ENCODE assay signal across 8 cellular contexts in the genomic region with DNA sequence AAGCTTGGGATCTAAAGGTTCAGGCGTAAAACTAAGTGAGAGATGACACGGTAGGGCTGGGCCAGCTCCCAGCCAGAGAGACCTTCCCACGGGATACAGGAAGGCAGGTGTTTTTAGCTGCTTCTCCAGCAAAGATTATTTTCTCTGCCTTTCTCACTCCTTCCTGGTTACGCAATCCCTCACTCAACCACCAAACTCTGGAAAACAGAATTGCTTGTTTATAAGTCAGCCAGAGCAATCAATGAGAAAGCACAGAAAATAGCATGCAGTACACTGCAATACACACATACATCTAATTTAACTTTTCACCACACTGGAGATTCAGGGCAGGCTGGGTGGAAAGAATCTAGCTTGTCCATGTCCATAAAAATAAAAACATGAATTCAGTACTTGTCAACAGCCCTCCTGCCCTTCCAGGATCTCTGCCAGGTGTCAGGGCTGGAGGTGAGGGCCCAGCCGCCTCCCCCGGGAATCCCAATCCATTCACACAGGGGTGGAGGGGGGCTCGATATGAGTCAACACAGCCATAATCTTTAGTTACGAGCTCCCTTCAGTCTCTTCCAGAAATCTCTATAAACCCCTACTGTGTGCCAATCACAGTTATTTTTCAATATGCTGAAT. TPM values are rescaled to one million over a fixed set of nuclear protein-coding genes. Genes with fewer than 3 reads are reported as not detected.
DNase-seq lines count a peak whose midpoint lies in the region; ATAC-seq and TF ChIP-seq lines count a peak whose summit lies in the region.

No MANE protein-coding gene starts in this region.

- H3K36me3 ChIP-seq in HCT116 (ENCODE audit: control insufficient read depth in 1 of 2, insufficient read depth in 2 of 2, low read length in 2 of 2) (peaks cover 3% of the 10 kb centered on the region in 2 experiments; a peak in 2 of 4 replicates), PC-9 (ENCODE audit: low read depth) (peaks cover 24% of the 10 kb centered on the region), prostate gland (no peaks in the 10 kb centered on the region)

- H3K4me1 ChIP-seq in HCT116 (ENCODE audit: control insufficient read depth in 1 of 2, insufficient read depth in 2 of 2, low read length in 2 of 2) (peaks cover 70 to 89% of the 10 kb centered on the region in 2 experiments), PC-9 (replicated peaks; ENCODE audit: insufficient read depth) (peaks cover 95% of the 10 kb centered on the region), prostate gland (replicated peaks) (peaks cover 4% of the 10 kb centered on the region)

- POLR2A ChIA-PET in HCT116 (lab: Charles Lee) = interaction anchor here (1.2 to 2.3 kb wide), 3 partner anchors 11 to 13 kb away, joined by 5 to 8 read pairs (median 6); a partner anchor contains a TSS
- POLR2A ChIA-PET in PC-9 (lab: Charles Lee; ENCODE audit: unreplicated experiment) = interaction anchor here (0.6 to 0.7 kb wide), 3 partner anchors 11 to 45 kb away, joined by 3 to 4 read pairs (median 4); no protein-coding TSS in a partner anchor

- H2AFZ ChIP-seq in HCT116 (ENCODE audit: low read depth, low read length, poor library complexity, severe bottlenecking) = no peak overlapping the region
- no peak overlapping the region for H2AFZ ChIP-seq in PC-9

- peak overlapping the region; percentile 57 for H3K27ac ChIP-seq in HCT116 (ENCODE audit: low read depth, low read length)
- H3K27ac ChIP-seq in PC-9 = peak overlapping the region; percentile 98
- H3K27ac ChIP-seq in prostate gland = peak overlapping the region; percentile 72 to 75

- no peak for TF ChIP-seq RAD21 in HCT116 (IDR thresholded peaks at IDR 0.05; ENCODE audit: low read depth)

- H3K9me3 ChIP-seq in HCT116 (ENCODE audit: control insufficient read depth in 1 of 2, insufficient read depth in 1 of 2, low read depth in 1 of 2, low read length in 2 of 2) = no peaks in the 10 kb centered on the region
- no peaks in the 10 kb centered on the region for H3K9me3 ChIP-seq in PC-9 (ENCODE audit: insufficient read depth, low read depth)
- H3K9me3 ChIP-seq in prostate gland = no peaks in the 10 kb centered on the region

- TF ChIP-seq CTCF in HCT116 (IDR thresholded peaks at IDR 0.05 in 2 of 3, conservative IDR thresholded peaks at IDR 0.05 in 1 of 3; ENCODE audit: borderline replicate concordance in 1 of 3, insufficient read depth in 1 of 3, low read depth in 2 of 3, low read length in 2 of 3) (no peak), PC-9 (conservative IDR thresholded peaks at IDR 0.05) (no peak), foreskin fibroblast (IDR thresholded peaks at IDR 0.05; ENCODE audit: low read depth, low read length) (no peak), prostate gland (IDR thresholded peaks at IDR 0.05) (no peak)

- H3K9ac ChIP-seq in HCT116 (ENCODE audit: low read length) = peak overlapping the region; percentile 26

- ATAC-seq in HCT116 (no peak), SK-N-SH treated with all-trans-retinoic acid at 6 μM for 48 hours (no peak)
- ATAC-seq in activated T-cell treated with anti-CD3 and anti-CD28 coated beads, Interleukin-2, amount 50 U/mL, for 4 hours = no peak

- TF ChIP-seq POLR2A in HCT116 (IDR thresholded peaks at IDR 0.05; ENCODE audit: borderline replicate concordance, extremely low read depth, insufficient read depth, insufficient read length) = no peak
- TF ChIP-seq POLR2A in prostate gland (IDR thresholded peaks at IDR 0.05) = no peak

- H3K27me3 ChIP-seq in HCT116 (ENCODE audit: insufficient read depth, low read length) = no peaks in the 10 kb centered on the region
- H3K27me3 ChIP-seq in PC-9 (ENCODE audit: insufficient read depth, low read depth) = no peaks in the 10 kb centered on the region
- H3K27me3 ChIP-seq in prostate gland (replicated peaks; ENCODE audit: insufficient read depth) = no peaks in the 10 kb centered on the region

- H3K9me3 Mint-ChIP-seq in activated T-cell treated with anti-CD3 and anti-CD28 coated beads, Interleukin-2, amount 50 U/mL, for 4 hours = no peaks in the 10 kb centered on the region

- no peaks in the 10 kb centered on the region for H3K36me3 Mint-ChIP-seq in activated T-cell treated with anti-CD3 and anti-CD28 coated beads, Interleukin-2, amount 50 U/mL, for 4 hours (ENCODE audit: insufficient read depth)

- DNase-seq in HCT116 (ENCODE audit: low read depth, low spot score) (no peak), PC-9 (peak; percentile 53 to 95), foreskin fibroblast (peak; percentile 48 to 71), prostate gland (ENCODE audit: low spot score) (peak; percentile 27), D341Med (ENCODE audit: low spot score) (no peak)
- DNase-seq in activated T-cell treated with anti-CD3 and anti-CD28 coated beads, Interleukin-2, amount 50 U/mL, for 4 hours = no peak
- no peak for DNase-seq in activated CD4-positive, alpha-beta T cell treated with anti-CD3 and anti-CD28 coated beads for 48 hours

- peaks cover 95% of the 10 kb centered on the region for H3F3A ChIP-seq in PC-9 (ENCODE audit: insufficient read depth, low read depth)

- RAD21 ChIA-PET in HCT116 (lab: Charles Lee; ENCODE audit: low non-redundant PET in 1 of 2, low total read pairs in 2 of 2, uncharacterized antibody in 2 of 2, unreplicated experiment in 2 of 2) = no interaction called here

- H3K4me1 Mint-ChIP-seq in activated T-cell treated with anti-CD3 and anti-CD28 coated beads, Interleukin-2, amount 50 U/mL, for 4 hours (ENCODE audit: low read depth) = no peaks in the 10 kb centered on the region

- H3K4me3 Mint-ChIP-seq in activated T-cell treated with anti-CD3 and anti-CD28 coated beads, Interleukin-2, amount 50 U/mL, for 4 hours = no peak overlapping the region

- intact Hi-C loops in HCT116 (cut with micrococcal nuclease) = no loop called here
- intact Hi-C loops in PC-9 (cut with micrococcal nuclease; ENCODE audit: unreplicated experiment) = loop anchor here (10.0 kb wide), 1 partner anchor 122 kb away; no protein-coding TSS in a partner anchor
- intact Hi-C loops in prostate gland (cut with DNase I) = no loop called here

- no peaks in the 10 kb centered on the region for H3K27me3 Mint-ChIP-seq in activated T-cell treated with anti-CD3 and anti-CD28 coated beads, Interleukin-2, amount 50 U/mL, for 4 hours (ENCODE audit: low read depth)

- H3K4me2 ChIP-seq in HCT116 (ENCODE audit: low read length) = peak overlapping the region; percentile 55
- H3K4me2 ChIP-seq in PC-9 = peak overlapping the region; percentile 73

- BruUV-seq in HCT116 (replicated peaks; lab: Mats Ljungman, UMichigan) (no TSS peak), PC-9 (replicated peaks; lab: Mats Ljungman, UMichigan) (no TSS peak)

- H4K20me1 ChIP-seq in HCT116 (ENCODE audit: insufficient read depth) (no peaks in the 10 kb centered on the region; the same call in 1 of the 2 replicates), PC-9 (ENCODE audit: insufficient read depth) (no peaks in the 10 kb centered on the region; the same call in 1 of the 2 replicates)

- CTCF ChIA-PET in HCT116 (lab: Charles Lee) (no interaction called here), PC-9 (lab: Charles Lee) (no interaction called here)

- H3K79me2 ChIP-seq in HCT116 (ENCODE audit: insufficient read depth, low read length) (peaks cover 92% of the 10 kb centered on the region), PC-9 (ENCODE audit: low read depth) (peaks cover 81% of the 10 kb centered on the region)

- H3K4me3 ChIP-seq in HCT116 (replicated peaks in 1 of 2; ENCODE audit: low read depth in 1 of 2, low read length in 2 of 2) (no peak overlapping the region), PC-9 (no peak overlapping the region; the same call in 1 of the 2 replicates), foreskin fibroblast (ENCODE audit: low read depth in 1 of 2, low read length in 2 of 2) (no peak overlapping the region), prostate gland (no peak overlapping the region)

- 54% methylated on average over 8 of the region's 8 CpGs for WGBS in prostate gland

- no peaks in the 10 kb centered on the region for H3K9me2 ChIP-seq in HCT116 (ENCODE audit: insufficient read depth)
- H3K9me2 ChIP-seq in PC-9 (ENCODE audit: insufficient read depth) = no peaks in the 10 kb centered on the region

TF ChIP-seq in HCT116, 20 proteins besides CTCF, POLR2A, EP300 and RAD21:
- no peak for TF ChIP-seq POLR2AphosphoS5 (IDR thresholded peaks at IDR 0.05; ENCODE audit: low read depth, low read length)
- no peak for TF ChIP-seq EGR1 (IDR thresholded peaks at IDR 0.05; ENCODE audit: low read depth)
- TF ChIP-seq EZH2 (IDR thresholded peaks at IDR 0.05) = no peak
- peak; percentile 98 for TF ChIP-seq CEBPB (IDR thresholded peaks at IDR 0.05; ENCODE audit: low read depth)

TF ChIP-seq in SK-N-SH treated with all-trans-retinoic acid at 6 μM for 48 hours, 23 proteins besides CTCF, POLR2A, EP300 and RAD21:
- no peak for TF ChIP-seq CSDC2 (CRISPR knock-in tag; IDR thresholded peaks at IDR 0.05)
- no peak for TF ChIP-seq ESRRG (CRISPR knock-in tag; IDR thresholded peaks at IDR 0.05)
- TF ChIP-seq, protein P1, sequence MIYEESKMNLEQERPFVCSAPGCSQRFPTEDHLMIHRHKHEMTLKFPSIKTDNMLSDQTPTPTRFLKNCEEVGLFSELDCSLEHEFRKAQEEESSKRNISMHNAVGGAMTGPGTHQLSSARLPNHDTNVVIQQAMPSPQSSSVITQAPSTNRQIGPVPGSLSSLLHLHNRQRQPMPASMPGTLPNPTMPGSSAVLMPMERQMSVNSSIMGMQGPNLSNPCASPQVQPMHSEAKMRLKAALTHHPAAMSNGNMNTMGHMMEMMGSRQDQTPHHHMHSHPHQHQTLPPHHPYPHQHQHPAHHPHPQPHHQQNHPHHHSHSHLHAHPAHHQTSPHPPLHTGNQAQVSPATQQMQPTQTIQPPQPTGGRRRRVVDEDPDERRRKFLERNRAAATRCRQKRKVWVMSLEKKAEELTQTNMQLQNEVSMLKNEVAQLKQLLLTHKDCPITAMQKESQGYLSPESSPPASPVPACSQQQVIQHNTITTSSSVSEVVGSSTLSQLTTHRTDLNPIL (CRISPR knock-in tag; IDR thresholded peaks at IDR 0.05; ENCODE audit: low read depth) = no peak
- TF ChIP-seq BACH2 (CRISPR knock-in tag; IDR thresholded peaks at IDR 0.05; ENCODE audit: borderline replicate concordance) = no peak
- TF ChIP-seq SNAI2 (CRISPR knock-in tag; IDR thresholded peaks at IDR 0.05) = no peak
- no peak for TF ChIP-seq TCF4 (CRISPR knock-in tag; IDR thresholded peaks at IDR 0.05; ENCODE audit: borderline replicate concordance)
- TF ChIP-seq ZNF8 (CRISPR knock-in tag; IDR thresholded peaks at IDR 0.05) = no peak

RNA-seq across cellular contexts. Expression of a gene that starts 12.2 kb away (rescaled TPM):
- 33.3 TPM for total RNA-seq in HCT116 (2021; ENCODE audit: unreplicated experiment)
- polyA plus RNA-seq in HCT116 (2012) = 38.8 and 41.5 TPM in 2 replicates
- 21.3 and 28.5 TPM in 2 replicates for total RNA-seq in PC-9 (2021)
- 10 to 100 TPM; 46.2 to 95.0 TPM for total RNA-seq in prostate gland
- 1 to 10 TPM; 1.3 to 3.4 (median 1.9) TPM for total RNA-seq in activated T-cell treated with anti-CD3 and anti-CD28 coated beads, Interleukin-2, amount 50 U/mL, for 4 hours

RNA-seq across cellular contexts. Expression of a gene that starts 28.5 kb away (rescaled TPM):
- total RNA-seq in HCT116 (2021; ENCODE audit: unreplicated experiment) (7.8 TPM), PC-9 (2021) (11.0 and 12.4 TPM in 2 replicates), prostate gland (10 to 100 TPM in 1 of 2 donors, 1 to 10 TPM in 1; 7.9 to 12.2 TPM)
- 4.5 and 5.2 TPM in 2 replicates for polyA plus RNA-seq in HCT116 (2012)
- total RNA-seq in activated T-cell treated with anti-CD3 and anti-CD28 coated beads, Interleukin-2, amount 50 U/mL, for 4 hours = 10 to 100 TPM; 12.4 to 14.7 (median 13.0) TPM

Comparison
In these comparisons a context has a peak if more than half of its experiments do, and no peak if none do; other contexts are left out.
1. DNase-seq: peak in PC-9 (2 of 2), foreskin fibroblast (2 of 2) and prostate gland (single experiment); none in HCT116 (single experiment), activated T-cell treated with anti-CD3 and anti-CD28 coated beads, Interleukin-2, amount 50 U/mL, for 4 hours (single experiment), D341Med (single experiment) and activated CD4-positive, alpha-beta T cell treated with anti-CD3 and anti-CD28 coated beads for 48 hours (single experiment).
2. Peak in every context shown above with its lines, with median percentiles within 50 percentile points of each other: H3K27ac ChIP-seq.